Comparison of ENCODE assay signal across 9 cellular contexts in the genomic region with DNA sequence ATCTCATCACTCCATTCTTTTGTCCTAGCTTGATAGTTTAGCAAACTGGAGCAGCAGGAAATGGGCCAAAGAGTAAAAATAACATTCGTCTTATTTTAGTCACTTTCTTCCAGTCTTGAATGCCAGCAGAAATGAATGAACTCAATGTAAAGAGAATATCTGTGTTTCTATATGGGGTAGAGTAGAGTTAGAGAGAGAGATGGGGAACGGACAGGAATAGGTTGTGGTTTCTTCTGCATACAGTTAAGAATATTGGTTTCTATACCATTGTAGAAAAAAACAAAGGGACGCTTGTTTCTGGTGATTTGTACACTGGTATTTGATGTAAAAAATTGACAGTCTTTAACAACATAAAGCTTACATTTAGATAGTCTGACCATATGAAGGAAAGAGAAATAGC. TPM values are rescaled to one million over a fixed set of nuclear protein-coding genes. Genes with fewer than 3 reads are reported as not detected.
A peak's percentile ranks its signal among the peaks of the same experiment; 100 is the strongest.
DNase-seq lines count a peak whose midpoint lies in the region; ATAC-seq lines count a peak whose summit lies in the region.
"Had no signal": no experiment of that assay in that cellular context is flagged by ENCODE, and none has a peak within 500 bp of the region (broad histone marks: within the 10 kb centered on the region; RNA-seq: fewer than 3 reads in every experiment).

No MANE protein-coding gene starts in this region.

- peak overlapping the region; percentile 9 to 69 (median 27) for H3K4me3 Mint-ChIP-seq in IgD-negative memory B cell
- H3K4me3 Mint-ChIP-seq in immature natural killer cell: peak overlapping the region; percentile 47 to 85 (median 83)

- H3K27me3 Mint-ChIP-seq in IgD-negative memory B cell (peaks cover 3% of the 10 kb centered on the region), immature natural killer cell (ENCODE audit: low read depth in 3 of 3) (peaks cover 0 to 5% (median 1%) of the 10 kb centered on the region in 3 donors)

- H3K9me3 Mint-ChIP-seq in IgD-negative memory B cell (no peaks in the 10 kb centered on the region), immature natural killer cell (no peaks in the 10 kb centered on the region)

- ATAC-seq in GM18858 (IDR thresholded peaks at IDR 0.05; ENCODE audit: unreplicated experiment) (peak; percentile 52), GM21515 (IDR thresholded peaks at IDR 0.05; ENCODE audit: unreplicated experiment) (peak; percentile 74), GM21360 (IDR thresholded peaks at IDR 0.05; ENCODE audit: unreplicated experiment) (no peak)
- ATAC-seq: esophagus mucosa had no signal

- H3K4me1 Mint-ChIP-seq in IgD-negative memory B cell: peaks cover 24 to 43% (median 28%) of the 10 kb centered on the region in 3 donors
- peaks cover 81 to 94% of the 10 kb centered on the region in 2 donors for H3K4me1 Mint-ChIP-seq in immature natural killer cell

- DNase-seq in immature natural killer cell (no peak), dermis blood vessel endothelial cell (no peak), NCI-H774 (lab: John Stamatoyannopoulos, UW) (no peak)
- DNase-seq: SIG-M5 had no signal

- H3K27ac Mint-ChIP-seq in IgD-negative memory B cell (peak overlapping the region; percentile 3 to 78 (median 54)), immature natural killer cell (peak overlapping the region; percentile 82 to 96 (median 88))

- H3K36me3 Mint-ChIP-seq in IgD-negative memory B cell (peaks cover 5% of the 10 kb centered on the region), immature natural killer cell (peaks cover 5 to 17% (median 7%) of the 10 kb centered on the region in 3 donors)

RNA-seq across cellular contexts. Expression of a gene that starts 8.9 kb away (rescaled TPM):
- 2.9 TPM for polyA plus RNA-seq in IgD-negative memory B cell
- 1 to 10 TPM; 3.9 to 9.0 (median 5.0) TPM for polyA plus RNA-seq in immature natural killer cell
- total RNA-seq in dermis blood vessel endothelial cell: under 0.01 TPM in 1 of 2 replicates, not detected in the other
